Comparison of ENCODE assay signal across 7 cellular contexts in the genomic region with DNA sequence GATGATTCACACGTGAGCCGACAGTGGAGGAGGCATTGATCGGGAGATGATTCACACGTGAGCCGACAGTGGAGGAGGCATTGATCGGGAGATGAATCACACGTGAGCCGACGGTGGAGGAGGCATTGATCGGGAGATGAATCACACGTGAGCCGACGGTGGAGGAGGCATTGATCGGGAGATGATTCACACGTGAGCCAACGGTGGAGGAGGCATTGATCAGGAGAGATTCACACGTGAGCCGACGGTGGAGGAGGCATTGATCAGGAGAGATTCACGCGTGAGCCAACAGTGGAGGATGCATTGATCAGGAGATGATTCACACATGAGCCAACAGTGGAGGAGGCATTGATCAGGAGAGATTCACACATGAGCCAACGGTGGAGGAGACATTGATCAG. TPM values are rescaled to one million over a fixed set of nuclear protein-coding genes. Genes with fewer than 3 reads are reported as not detected.
DNase-seq lines count a peak whose midpoint lies in the region; ATAC-seq, FAIRE-seq and TF ChIP-seq lines count a peak whose summit lies in the region.
"Not testable (repeated sequence)": the region's sequence is repeated elsewhere in the genome, so short reads cannot be mapped to it uniquely, and the experiment has no call there.

No MANE protein-coding gene starts in this region.

- 40% methylated on average over 22 of the region's 22 CpGs for WGBS in HepG2 (ENCODE audit: low lambda C conversion rate)

- CTCF ChIA-PET in WTC11 (lab: Charles Lee), result interaction anchor here (1.5 kb wide), 1 partner anchor 172 kb away, joined by 3 read pairs; no protein-coding TSS in a partner anchor
- CTCF ChIA-PET in HepG2 (lab: Yijun Ruan, JAX; ENCODE audit: low intra/inter-chr PET ratio, low total read pairs), result not testable (repeated sequence)

- not testable (repeated sequence) for FAIRE-seq in astrocyte (lab: Jason Lieb, UNC); HepG2 (lab: Jason Lieb, UNC)

- TF ChIP-seq CTCF in HFFc6 (IDR thresholded peaks at IDR 0.05); WTC11 (IDR thresholded peaks at IDR 0.05); astrocyte (IDR thresholded peaks at IDR 0.05; ENCODE audit: insufficient read depth, low read depth, low read length); HepG2 (CRISPR knock-in tag; IDR thresholded peaks at IDR 0.05): not testable (repeated sequence)

- H3K9me3 ChIP-seq in astrocyte (ENCODE audit: insufficient read depth, low read depth, low read length); HepG2 (ENCODE audit: low read length): not testable (repeated sequence)

- in situ Hi-C loops in HepG2 (cut with HindIII; ENCODE audit: extremely low pct_ligation_motif_present, low pct_unique_long_range_greater_than_20kb), result not testable (repeated sequence)

- H3K36me3 ChIP-seq in astrocyte (ENCODE audit: insufficient read depth, low read length); HepG2 (replicated peaks in 1 of 2; ENCODE audit: control insufficient read depth in 1 of 2, insufficient read depth in 2 of 2, low read length in 2 of 2): not testable (repeated sequence)

- H2AFZ ChIP-seq in astrocyte (ENCODE audit: low read depth, low read length); HepG2 (ENCODE audit: low read length): not testable (repeated sequence)

- peaks cover 47% of the 10 kb centered on the region for H3K36me3 Mint-ChIP-seq in HFFc6 (ENCODE audit: low read depth)
- H3K36me3 Mint-ChIP-seq in WTC11; astrocyte (ENCODE audit: low read depth, unreplicated experiment): not testable (repeated sequence)

- POLR2A ChIA-PET in WTC11 (lab: Charles Lee); HepG2 (lab: Yijun Ruan, JAX): not testable (repeated sequence)

- H3K9ac ChIP-seq in astrocyte (ENCODE audit: low read length); HepG2 (ENCODE audit: insufficient read depth, low read depth, low read length): not testable (repeated sequence)

- not testable (repeated sequence) for H4K20me1 ChIP-seq in astrocyte (ENCODE audit: insufficient read depth, low read length); HepG2 (ENCODE audit: insufficient read depth, low read length)

- intact Hi-C loops in HepG2 (cut with micrococcal nuclease; ENCODE audit: unreplicated experiment), result not testable (repeated sequence)

- not testable (repeated sequence) for H3K27me3 Mint-ChIP-seq in HFFc6 (ENCODE audit: insufficient read depth); WTC11 (ENCODE audit: low read depth); astrocyte (ENCODE audit: low read depth, unreplicated experiment)

- peaks cover 73% of the 10 kb centered on the region for H3K4me1 Mint-ChIP-seq in HFFc6 (ENCODE audit: low read depth)
- not testable (repeated sequence) for H3K4me1 Mint-ChIP-seq in WTC11
- H3K4me1 Mint-ChIP-seq in astrocyte (ENCODE audit: low read depth, unreplicated experiment), result peaks cover 18% of the 10 kb centered on the region

- peak overlapping the region; percentile 49 for H3K4me2 ChIP-seq in astrocyte (ENCODE audit: low read length)
- H3K4me2 ChIP-seq in HepG2 (ENCODE audit: low read depth, low read length), result not testable (repeated sequence)

- peaks cover 12% of the 10 kb centered on the region for H3K4me1 ChIP-seq in astrocyte (ENCODE audit: insufficient read depth, low read length)
- H3K4me1 ChIP-seq in HepG2 (ENCODE audit: insufficient read depth, low read length), result not testable (repeated sequence)

- peak overlapping the region; percentile 91 for H3K27ac Mint-ChIP-seq in HFFc6
- H3K27ac Mint-ChIP-seq in WTC11, result peak overlapping the region; percentile 8; the same call in 1 of the 2 replicates
- H3K27ac Mint-ChIP-seq in astrocyte (ENCODE audit: unreplicated experiment), result not testable (repeated sequence)

- not testable (repeated sequence) for H3K27me3 ChIP-seq in astrocyte (ENCODE audit: insufficient read depth, low read length)
- H3K27me3 ChIP-seq in HepG2 (ENCODE audit: control insufficient read depth in 1 of 2, insufficient read depth in 2 of 2, low read length in 2 of 2), result peaks cover 2 to 26% of the 10 kb centered on the region in 2 experiments; a peak in 3 of 5 replicates

- TF ChIP-seq POLR2A in HepG2 (IDR thresholded peaks at IDR 0.05; ENCODE audit: insufficient read depth in 1 of 2, low read depth in 2 of 2, low read length in 2 of 2), result not testable (repeated sequence)

- DNase-seq in HFFc6; WTC11 (ENCODE audit: low spot score); astrocyte (ENCODE audit: low read depth); epithelial cell of prostate (ENCODE audit: low read depth, low spot score); HepG2 (ENCODE audit: low spot score): not testable (repeated sequence)
- peak; percentile 42 for DNase-seq in activated CD8-positive, alpha-beta memory T cell treated with anti-CD3 and anti-CD28 coated beads, Interleukin-2, amount 50 U/mL, for 48 hours
- peak; percentile 21 for DNase-seq in stimulated activated CD8-positive, alpha-beta memory T cell treated with anti-CD3 and anti-CD28 coated beads, Interleukin-4, amount 100 ng/mL, for 48 hours

- H3K4me3 ChIP-seq in astrocyte (ENCODE audit: insufficient read depth, low read depth, low read length); HepG2 (replicated peaks in 1 of 3; ENCODE audit: insufficient read depth in 1 of 3, low read depth in 2 of 3, low read length in 3 of 3): not testable (repeated sequence)

- TF ChIP-seq RAD21 in HepG2 (CRISPR knock-in tag; IDR thresholded peaks at IDR 0.05), result not testable (repeated sequence)

- BruUV-seq in HepG2 (replicated peaks; lab: Mats Ljungman, UMichigan), result not testable (repeated sequence)

- peak overlapping the region; percentile 65; the same call in 1 of the 2 replicates for H3K4me3 Mint-ChIP-seq in HFFc6
- not testable (repeated sequence) for H3K4me3 Mint-ChIP-seq in WTC11; astrocyte (ENCODE audit: unreplicated experiment)

- H3K27ac ChIP-seq in astrocyte (ENCODE audit: low read depth, low read length), result peak overlapping the region; percentile 65
- peak overlapping the region; percentile 66 for H3K27ac ChIP-seq in epithelial cell of prostate
- H3K27ac ChIP-seq in HepG2 (ENCODE audit: extremely low read length, insufficient read depth, low read length), result not testable (repeated sequence)

- H3K79me2 ChIP-seq in astrocyte (ENCODE audit: insufficient read depth, low read length); HepG2 (ENCODE audit: insufficient read depth, low read length): not testable (repeated sequence)

- peaks cover 22% of the 10 kb centered on the region for H3K9me3 Mint-ChIP-seq in HFFc6
- not testable (repeated sequence) for H3K9me3 Mint-ChIP-seq in WTC11; astrocyte (ENCODE audit: unreplicated experiment)

- not testable (repeated sequence) for ATAC-seq in WTC11, HepG2

- not testable (repeated sequence) for TF ChIP-seq EP300 in HepG2 (IDR thresholded peaks at IDR 0.05; ENCODE audit: low read depth in 2 of 2, low read length in 2 of 2); HepG2 (CRISPR knock-in tag; IDR thresholded peaks at IDR 0.05; ENCODE audit: borderline replicate concordance)

TF ChIP-seq in HepG2, 621 proteins besides CTCF, POLR2A, EP300 and RAD21:
- TF ChIP-seq BHLHE40 (IDR thresholded peaks at IDR 0.05; ENCODE audit: low read length), result peak; percentile 0; the same call in 1 of the 2 replicates
TF ChIP-seq in HepG2: peak in this region for 1; not testable (repeated sequence) for 620.

RNA-seq across cellular contexts. Expression of a gene that starts 50.0 kb away (rescaled TPM):
- 100 to 1,000 TPM; 669 to 813 (median 715) TPM for total RNA-seq in HFFc6 (2021; fragmentation: NEBNext Ultra II Directional; extraction: Animal tissue kit (Norgen Biotek cat#: 25700))
- total RNA-seq in WTC11 (2021), result 29.4 to 33.7 TPM (median 33.7 TPM) in 3 replicates
- 252 and 287 TPM in 2 replicates for total RNA-seq in astrocyte
- 0.09 and 0.11 TPM in 2 replicates for total RNA-seq in HepG2 (2016; rRNA removed; fragmentation: Illumina TruSeq; extraction: Trizol)
- 0.09 TPM in 1 of 2 replicates, not detected in the other for total RNA-seq in HepG2 (2016; cell fraction: cytosol; rRNA removed; fragmentation: Illumina TruSeq; extraction: Trizol; ENCODE audit: low read depth)
- 0.09 TPM in 1 of 2 replicates, not detected in the other for total RNA-seq in HepG2 (2016; cell fraction: insoluble cytoplasmic fraction; rRNA removed; fragmentation: Illumina TruSeq; extraction: Trizol)
- 0.19 and 0.21 TPM in 2 replicates for total RNA-seq in HepG2 (2016; cell fraction: membrane; rRNA removed; fragmentation: Illumina TruSeq; extraction: Trizol)
- total RNA-seq in HepG2 (2016; cell fraction: nucleus; rRNA removed; fragmentation: Illumina TruSeq; extraction: Trizol), result 0.28 TPM in 1 of 2 replicates, not detected in the other
- polyA plus RNA-seq in HepG2 (2011; rRNA removed), result 0.21 and 0.24 TPM in 2 replicates
- 0.14 and 0.34 TPM in 2 replicates for polyA plus RNA-seq in HepG2 (2011; cell fraction: cytosol; rRNA removed)
- polyA plus RNA-seq in HepG2 (2011; cell fraction: nucleus; rRNA removed), result 0.57 and 0.93 TPM in 2 replicates
- polyA plus RNA-seq in HepG2 (2012), result 0.13 and 0.23 TPM in 2 replicates
- 0.05 and 0.14 TPM in 2 replicates for polyA plus RNA-seq in HepG2 (2016; cell fraction: cytosol; fragmentation: Illumina TruSeq; extraction: Trizol; ENCODE audit: low read depth)
- polyA plus RNA-seq in HepG2 (2016; cell fraction: insoluble cytoplasmic fraction; fragmentation: Illumina TruSeq; extraction: Trizol; ENCODE audit: low read depth), result 0.09 and 0.13 TPM in 2 replicates
- 0.15 and 0.21 TPM in 2 replicates for polyA plus RNA-seq in HepG2 (2016; cell fraction: membrane; fragmentation: Illumina TruSeq; extraction: Trizol; ENCODE audit: low read depth)
- 0.52 and 0.59 TPM in 2 replicates for polyA plus RNA-seq in HepG2 (2016; cell fraction: nucleus; fragmentation: Illumina TruSeq; extraction: Trizol; ENCODE audit: insufficient read depth, low read depth)
- 0.16 and 5.7 TPM in 2 replicates for polyA minus RNA-seq in HepG2 (2011; rRNA and poly(A)+ RNA removed; ENCODE audit: low replicate concordance)
- polyA minus RNA-seq in HepG2 (2011; cell fraction: cytosol; rRNA and poly(A)+ RNA removed), result not detected in 2 replicates
- polyA minus RNA-seq in HepG2 (2011; cell fraction: nucleus; rRNA and poly(A)+ RNA removed), result 0.13 TPM in 1 of 2 replicates, not detected in the other

Comparison
In these comparisons a context has a peak if more than half of its experiments do, and no peak if none do; other contexts are left out.
1. RNA of a gene that starts 50.0 kb away (total RNA-seq): 669 to 813 TPM in HFFc6, 252 to 287 TPM in astrocyte and 29.4 to 33.7 TPM in WTC11; 0.09 to 0.28 TPM in HepG2; every median in the first group is over 10 times any median in the second.